8 cellular contexts compared by ENCODE assay signal in the genomic region with DNA sequence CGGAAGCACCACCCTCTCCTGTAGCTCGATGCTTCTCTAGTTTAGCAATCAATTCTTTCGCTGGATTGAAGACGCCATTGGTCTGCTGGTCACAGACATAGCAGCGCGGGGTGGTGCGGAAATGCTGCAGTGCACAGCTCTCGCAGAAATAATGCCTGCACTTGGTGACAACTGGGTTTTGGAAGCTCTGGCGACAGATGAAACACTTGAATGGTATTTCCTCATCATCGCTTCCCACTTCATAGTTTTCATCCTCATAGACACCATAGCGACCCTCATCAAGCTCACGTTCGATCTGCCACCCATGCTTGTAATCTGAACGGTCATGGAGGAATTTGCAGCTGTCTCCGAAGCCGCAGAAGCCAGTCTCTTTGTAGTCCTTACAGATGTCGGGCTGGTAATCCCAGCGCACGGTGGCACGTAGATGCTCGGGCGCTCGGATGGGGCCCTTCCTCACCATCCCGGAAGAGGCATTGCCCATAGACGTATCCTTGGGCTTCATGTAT. TPM values are rescaled to one million over a fixed set of nuclear protein-coding genes. Genes with fewer than 3 reads are reported as not detected.
A peak's percentile ranks its signal among the peaks of the same experiment; 100 is the strongest.
DNase-seq lines count a peak whose midpoint lies in the region; ATAC-seq and TF ChIP-seq lines count a peak whose summit lies in the region.

No MANE protein-coding gene starts in this region.

- H3K4me1 ChIP-seq in Karpas-422 (ENCODE audit: low read length) (peaks cover 11% of the 10 kb centered on the region), mucosa of stomach (ENCODE audit: control insufficient read depth, insufficient read depth, low read length) (no peaks in the 10 kb centered on the region)

- no peak overlapping the region for H2AFZ ChIP-seq in Karpas-422 (ENCODE audit: low read length)

- H3K4me3 ChIP-seq in Karpas-422 (ENCODE audit: low read length) (peak overlapping the region; percentile 79), epithelial cell of esophagus (ENCODE audit: low read length) (peak overlapping the region; percentile 75), mucosa of stomach (ENCODE audit: low read length) (peak overlapping the region; percentile 82)

- H3K27me3 ChIP-seq in Karpas-422 (ENCODE audit: low read length): no peaks in the 10 kb centered on the region
- no peaks in the 10 kb centered on the region for H3K27me3 ChIP-seq in mucosa of stomach (ENCODE audit: control insufficient read depth, insufficient read depth, low read length)

- H3K9ac ChIP-seq in Karpas-422 (ENCODE audit: low read length) (peak overlapping the region; percentile 90), mucosa of stomach (ENCODE audit: low read length) (peak overlapping the region; percentile 95)

- no peaks in the 10 kb centered on the region for H3K9me3 Mint-ChIP-seq in type B pancreatic cell

- peaks cover 3% of the 10 kb centered on the region for H3K36me3 Mint-ChIP-seq in type B pancreatic cell

- H3K4me1 Mint-ChIP-seq in type B pancreatic cell (ENCODE audit: unreplicated experiment): no peaks in the 10 kb centered on the region

- peak overlapping the region; percentile 96 for H3K4me3 Mint-ChIP-seq in type B pancreatic cell

- no peak for TF ChIP-seq CTCF in epithelial cell of esophagus (IDR thresholded peaks at IDR 0.05; ENCODE audit: insufficient read depth, low read depth, low read length, missing control alignments)
- TF ChIP-seq CTCF in type B pancreatic cell (conservative IDR thresholded peaks at IDR 0.05): no peak

- H3K27ac ChIP-seq in Karpas-422 (ENCODE audit: low read length): peak overlapping the region; percentile 88

- peak overlapping the region; percentile 90 for H3K27ac Mint-ChIP-seq in type B pancreatic cell

- H3K79me2 ChIP-seq in Karpas-422 (ENCODE audit: low read length): peaks cover 41% of the 10 kb centered on the region

- H3K36me3 ChIP-seq in Karpas-422 (ENCODE audit: insufficient read depth, low read length) (no peaks in the 10 kb centered on the region; the same call in 1 of the 2 replicates), mucosa of stomach (ENCODE audit: control insufficient read depth, insufficient read depth, low read length) (no peaks in the 10 kb centered on the region)

- H4K20me1 ChIP-seq in Karpas-422 (ENCODE audit: insufficient read depth, low read depth, low read length): no peaks in the 10 kb centered on the region

- H3K9me2 ChIP-seq in Karpas-422 (replicated peaks; ENCODE audit: insufficient read depth, low read length): no peaks in the 10 kb centered on the region

- H3K4me2 ChIP-seq in Karpas-422 (ENCODE audit: low read depth, low read length, poor library complexity, severe bottlenecking): peak overlapping the region; percentile 82

- peak; percentile 27 for ATAC-seq in GM18907 (IDR thresholded peaks at IDR 0.05; ENCODE audit: unreplicated experiment)
- no peak for ATAC-seq in GM18520 (IDR thresholded peaks at IDR 0.05; ENCODE audit: unreplicated experiment)

- H3K9me3 ChIP-seq in Karpas-422 (ENCODE audit: low read length) (no peaks in the 10 kb centered on the region), mucosa of stomach (ENCODE audit: control insufficient read depth, low read length) (no peaks in the 10 kb centered on the region)

- peak; percentile 17 for DNase-seq in AG08395 (ENCODE audit: low spot score)
- peak; percentile 66 for DNase-seq in Karpas-422
- DNase-seq in activated CD4-positive, alpha-beta T cell treated with anti-CD3 and anti-CD28 coated beads, Interleukin-2, amount 50 U/mL, for 48 hours: peak; percentile 19 to 32
- peak; percentile 24 for DNase-seq in epithelial cell of esophagus (ENCODE audit: low read depth)
- DNase-seq in type B pancreatic cell (ENCODE audit: extremely low spot score, unreplicated experiment): no peak

- H3K27me3 Mint-ChIP-seq in type B pancreatic cell: no peaks in the 10 kb centered on the region

RNA-seq across cellular contexts. Expression of a gene that starts 0.9 kb away (rescaled TPM):
- 28.6 and 41.1 TPM in 2 replicates for total RNA-seq in Karpas-422 (2014; rRNA removed; shearing (Covaris generic); ENCODE audit: low replicate concordance)
- 12.7 and 16.9 TPM in 2 replicates for total RNA-seq in type B pancreatic cell (ENCODE audit: low replicate concordance)

RNA-seq across cellular contexts. Expression of a gene that starts 1.0 kb away (rescaled TPM):
- 147 and 150 TPM in 2 replicates for total RNA-seq in Karpas-422 (2014; rRNA removed; shearing (Covaris generic); ENCODE audit: low replicate concordance)
- total RNA-seq in type B pancreatic cell (ENCODE audit: low replicate concordance): 81.9 and 117 TPM in 2 replicates

RNA-seq across cellular contexts. Expression of a gene that starts 17.9 kb away (rescaled TPM):
- 7.8 and 8.9 TPM in 2 replicates for total RNA-seq in Karpas-422 (2014; rRNA removed; shearing (Covaris generic); ENCODE audit: low replicate concordance)
- 12.4 and 16.4 TPM in 2 replicates for total RNA-seq in type B pancreatic cell (ENCODE audit: low replicate concordance)

RNA-seq across cellular contexts. Expression of a gene that starts 25.0 kb away (rescaled TPM):
- total RNA-seq in Karpas-422 (2014; rRNA removed; shearing (Covaris generic); ENCODE audit: low replicate concordance): not detected in 2 replicates
- total RNA-seq in type B pancreatic cell (ENCODE audit: low replicate concordance): 0.92 TPM in 1 of 2 replicates, not detected in the other
